Comparison of ENCODE assay signal across 16 cellular contexts in genomic region chr16:11315499-11315898, GRCh38. TPM values are rescaled to one million over a fixed set of nuclear protein-coding genes. Genes with fewer than 3 reads are reported as not detected.
A peak's percentile ranks its signal among the peaks of the same experiment; 100 is the strongest.
DNase-seq lines count a peak whose midpoint lies in the region; ATAC-seq, FAIRE-seq and TF ChIP-seq lines count a peak whose summit lies in the region.
"Had no signal": no experiment of that assay in that cellular context is flagged by ENCODE, and none has a peak within 500 bp of the region (broad histone marks: within the 10 kb centered on the region; RNA-seq: fewer than 3 reads in every experiment).

No MANE protein-coding gene starts in this region.

- no peak overlapping the region for H3K27ac Mint-ChIP-seq in activated naive CD8-positive, alpha-beta T cell treated with anti-CD3 and anti-CD28 coated beads, Interleukin-2, amount 50 U/mL, for 24 hours
- H3K27ac Mint-ChIP-seq: CD8-positive, alpha-beta memory T cell had no signal

- no peak for FAIRE-seq in frontal cortex (lab: Jason Lieb, UNC)
- FAIRE-seq: GM12891 had no signal

- H3K4me3 ChIP-seq in epithelial cell of esophagus (ENCODE audit: low read length), result no peak overlapping the region

- no peak for ATAC-seq in activated naive CD8-positive, alpha-beta T cell treated with anti-CD3 and anti-CD28 coated beads, Interleukin-2, amount 50 U/mL, for 24 hours
- ATAC-seq in GM21576 (IDR thresholded peaks at IDR 0.05; ENCODE audit: unreplicated experiment), result no peak
- ATAC-seq: activated CD8-positive, alpha-beta T cell treated with anti-CD3 and anti-CD28 coated beads, Interleukin-2, amount 10 ng/mL, durations not matched to agents 7 days and 5 days had no signal

- H3K36me3 Mint-ChIP-seq in activated naive CD8-positive, alpha-beta T cell treated with anti-CD3 and anti-CD28 coated beads, Interleukin-2, amount 50 U/mL, for 24 hours (ENCODE audit: low read depth), result no peaks in the 10 kb centered on the region
- H3K36me3 Mint-ChIP-seq: CD8-positive, alpha-beta memory T cell had no signal

- H3K4me1 Mint-ChIP-seq in activated naive CD8-positive, alpha-beta T cell treated with anti-CD3 and anti-CD28 coated beads, Interleukin-2, amount 50 U/mL, for 24 hours, result peaks cover 36% of the 10 kb centered on the region

- DNase-seq in Daoy (ENCODE audit: low read depth), result peak; percentile 89
- peak; percentile 45 for DNase-seq in NCI-H226
- peak; percentile 45 for DNase-seq in epithelial cell of esophagus (ENCODE audit: low read depth)
- DNase-seq in non-pigmented ciliary epithelial cell (ENCODE audit: low read depth), result peak; percentile 59
- DNase-seq in activated naive CD8-positive, alpha-beta T cell treated with anti-CD3 and anti-CD28 coated beads, Interleukin-2, amount 50 U/mL, for 24 hours, result no peak
- no peak for DNase-seq in frontal cortex (ENCODE audit: low spot score in 2 of 2)
- DNase-seq in central memory CD4-positive, alpha-beta T cell, result no peak
- DNase-seq: activated CD8-positive, alpha-beta T cell treated with anti-CD3 and anti-CD28 coated beads, Interleukin-2, amount 10 ng/mL, durations not matched to agents 7 days and 5 days; activated naive CD8-positive, alpha-beta T cell treated with anti-CD3 and anti-CD28 coated beads, Interleukin-2, amount 10 ng/mL, durations not matched to agents 7 days and 5 days; CD8-positive, alpha-beta memory T cell; KG1 had no signal

- H3K9me3 Mint-ChIP-seq in activated naive CD8-positive, alpha-beta T cell treated with anti-CD3 and anti-CD28 coated beads, Interleukin-2, amount 50 U/mL, for 24 hours, result no peaks in the 10 kb centered on the region
- H3K9me3 Mint-ChIP-seq: activated naive CD8-positive, alpha-beta T cell treated with anti-CD3 and anti-CD28 coated beads, Interleukin-2, amount 10 ng/mL, durations not matched to agents 7 days and 5 days; CD8-positive, alpha-beta memory T cell had no signal

- no peak overlapping the region for H3K4me3 Mint-ChIP-seq in activated naive CD8-positive, alpha-beta T cell treated with anti-CD3 and anti-CD28 coated beads, Interleukin-2, amount 50 U/mL, for 24 hours
- H3K4me3 Mint-ChIP-seq: activated CD8-positive, alpha-beta T cell treated with anti-CD3 and anti-CD28 coated beads, Interleukin-2, amount 10 ng/mL, durations not matched to agents 7 days and 5 days; activated naive CD8-positive, alpha-beta T cell treated with anti-CD3 and anti-CD28 coated beads, Interleukin-2, amount 10 ng/mL, durations not matched to agents 7 days and 5 days; CD8-positive, alpha-beta memory T cell had no signal

- TF ChIP-seq CTCF in epithelial cell of esophagus (IDR thresholded peaks at IDR 0.05; ENCODE audit: insufficient read depth, low read depth, low read length, missing control alignments), result peak; percentile 13

- peaks cover 2% of the 10 kb centered on the region for H3K27me3 Mint-ChIP-seq in activated naive CD8-positive, alpha-beta T cell treated with anti-CD3 and anti-CD28 coated beads, Interleukin-2, amount 50 U/mL, for 24 hours
- H3K27me3 Mint-ChIP-seq: activated naive CD8-positive, alpha-beta T cell treated with anti-CD3 and anti-CD28 coated beads, Interleukin-2, amount 10 ng/mL, durations not matched to agents 7 days and 5 days had no signal

RNA-seq across cellular contexts. Expression of gene RMI2, which starts 29.8 kb away (rescaled TPM):
- 30.2 and 30.8 TPM in 2 replicates for total RNA-seq in Daoy (2014; rRNA removed; shearing (Covaris generic))
- total RNA-seq in frontal cortex, result 4.5 TPM

RNA-seq across cellular contexts. Expression of gene PRM1, which starts 34.4 kb away (rescaled TPM):
- total RNA-seq in Daoy (2014; rRNA removed; shearing (Covaris generic)), result not detected in 2 replicates
- total RNA-seq in frontal cortex, result not detected
- total RNA-seq: activated CD8-positive, alpha-beta T cell treated with anti-CD3 and anti-CD28 coated beads, Interleukin-2, amount 10 ng/mL, durations not matched to agents 7 days and 5 days; activated naive CD8-positive, alpha-beta T cell treated with anti-CD3 and anti-CD28 coated beads, Interleukin-2, amount 10 ng/mL, durations not matched to agents 7 days and 5 days; CD8-positive, alpha-beta memory T cell; lower leg skin; NCI-H460; posterior vena cava had no signal

RNA-seq across cellular contexts. Expression of gene PRM2, which starts 39.2 kb away (rescaled TPM):
- not detected in 2 replicates for total RNA-seq in Daoy (2014; rRNA removed; shearing (Covaris generic))
- total RNA-seq in frontal cortex, result not detected
- total RNA-seq: activated CD8-positive, alpha-beta T cell treated with anti-CD3 and anti-CD28 coated beads, Interleukin-2, amount 10 ng/mL, durations not matched to agents 7 days and 5 days; activated naive CD8-positive, alpha-beta T cell treated with anti-CD3 and anti-CD28 coated beads, Interleukin-2, amount 10 ng/mL, durations not matched to agents 7 days and 5 days; CD8-positive, alpha-beta memory T cell; NCI-H460; posterior vena cava had no signal

RNA-seq across cellular contexts. Expression of gene PRM3, which starts 42.1 kb away (rescaled TPM):
- not detected in 2 replicates for total RNA-seq in Daoy (2014; rRNA removed; shearing (Covaris generic))
- not detected for total RNA-seq in frontal cortex
- total RNA-seq: activated CD8-positive, alpha-beta T cell treated with anti-CD3 and anti-CD28 coated beads, Interleukin-2, amount 10 ng/mL, durations not matched to agents 7 days and 5 days; activated naive CD8-positive, alpha-beta T cell treated with anti-CD3 and anti-CD28 coated beads, Interleukin-2, amount 10 ng/mL, durations not matched to agents 7 days and 5 days; CD8-positive, alpha-beta memory T cell; lower leg skin; NCI-H460; posterior vena cava had no signal

RNA-seq across cellular contexts. Expression of gene TNP2, which starts 46.4 kb away (rescaled TPM):
- not detected in 2 replicates for total RNA-seq in Daoy (2014; rRNA removed; shearing (Covaris generic))
- not detected for total RNA-seq in frontal cortex
- total RNA-seq: activated CD8-positive, alpha-beta T cell treated with anti-CD3 and anti-CD28 coated beads, Interleukin-2, amount 10 ng/mL, durations not matched to agents 7 days and 5 days; activated naive CD8-positive, alpha-beta T cell treated with anti-CD3 and anti-CD28 coated beads, Interleukin-2, amount 10 ng/mL, durations not matched to agents 7 days and 5 days; CD8-positive, alpha-beta memory T cell; lower leg skin; NCI-H460; posterior vena cava had no signal

Comparison
In these comparisons a context has a peak if more than half of its experiments do, and no peak if none do; other contexts are left out.
1. DNase-seq: peak in Daoy (single experiment), NCI-H226 (single experiment), epithelial cell of esophagus (single experiment) and non-pigmented ciliary epithelial cell (single experiment); none in activated naive CD8-positive, alpha-beta T cell treated with anti-CD3 and anti-CD28 coated beads, Interleukin-2, amount 50 U/mL, for 24 hours (single experiment), frontal cortex (0 of 2) and central memory CD4-positive, alpha-beta T cell (single experiment).